8 cellular contexts compared by ENCODE assay signal in genomic region chr7:150631084-150631824, GRCh38. TPM values are rescaled to one million over a fixed set of nuclear protein-coding genes. Genes with fewer than 3 reads are reported as not detected.
DNase-seq lines count a peak whose midpoint lies in the region; ATAC-seq and TF ChIP-seq lines count a peak whose summit lies in the region.

No MANE protein-coding gene starts in this region.

- H3K4me1 ChIP-seq in breast epithelium: no peaks in the 10 kb centered on the region

- no peaks in the 10 kb centered on the region for H3K36me3 ChIP-seq in breast epithelium

- no peaks in the 10 kb centered on the region for H3K9me3 ChIP-seq in breast epithelium

- intact Hi-C loops in breast epithelium (cut with DNase I; ENCODE audit: low total_unique reads) (no loop called here), MCF 10A (cut with micrococcal nuclease) (no loop called here), natural killer cell (cut with micrococcal nuclease) (loop anchor here (5.0 kb wide), 3 partner anchors 56 to 126 kb away; partner anchors contain the start of genes GIMAP2 and GIMAP4)

- POLR2A ChIA-PET in MCF 10A (lab: Yijun Ruan, JAX): interaction anchor here (0.7 kb wide), 1 partner anchor 37 kb away, joined by 3 read pairs; no protein-coding TSS in a partner anchor
- POLR2A ChIA-PET in activated naive CD8-positive, alpha-beta T cell treated with anti-CD3 and anti-CD28 coated beads, Interleukin-2, amount 10 ng/mL, durations not matched to agents 7 days and 5 days (lab: Charles Lee): interaction anchor here (0.6 to 3.4 kb wide), 18 partner anchors 9 to 181 kb away, joined by 3 to 26 read pairs (median 4); partner anchors contain the start of genes GIMAP1, GIMAP2, GIMAP4 and GIMAP5

- no TSS peak for BruUV-seq in MCF 10A (replicated peaks; lab: Mats Ljungman, UMichigan)

- no peak for TF ChIP-seq POLR2A in breast epithelium (IDR thresholded peaks at IDR 0.05)

- peak; percentile 87 for ATAC-seq in activated naive CD8-positive, alpha-beta T cell treated with anti-CD3 and anti-CD28 coated beads, Interleukin-2, amount 10 ng/mL, durations not matched to agents 7 days and 5 days (ENCODE audit: low read depth)
- peak; percentile 43 to 59 (median 58) for ATAC-seq in natural killer cell

- no peak for DNase-seq in breast epithelium (ENCODE audit: low spot score in 2 of 2)
- DNase-seq in MCF 10A (ENCODE audit: unreplicated experiment): no peak
- peak; percentile 56 for DNase-seq in activated naive CD8-positive, alpha-beta T cell treated with anti-CD3 and anti-CD28 coated beads, Interleukin-2, amount 10 ng/mL, durations not matched to agents 7 days and 5 days
- no peak for DNase-seq in natural killer cell
- no peak for DNase-seq in cerebellar cortex (ENCODE audit: low spot score)
- DNase-seq in inferior parietal cortex (ENCODE audit: extremely low spot score): no peak
- DNase-seq in NCI-H2107 (lab: John Stamatoyannopoulos, UW): no peak
- DNase-seq in HUDEP-2 (lab: John Stamatoyannopoulos, UW; ENCODE audit: unreplicated experiment in 76 of 76): no peak

- H3K27ac Mint-ChIP-seq in MCF 10A (ENCODE audit: low read depth, unreplicated experiment): no peak overlapping the region
- peak overlapping the region; percentile 94 for H3K27ac Mint-ChIP-seq in activated naive CD8-positive, alpha-beta T cell treated with anti-CD3 and anti-CD28 coated beads, Interleukin-2, amount 10 ng/mL, durations not matched to agents 7 days and 5 days
- H3K27ac Mint-ChIP-seq in natural killer cell: peak overlapping the region; percentile 72 to 93

- H3K4me3 ChIP-seq in breast epithelium: peak overlapping the region; percentile 35 to 62 (median 37)

- H3K27ac ChIP-seq in breast epithelium: peak overlapping the region; percentile 65 to 78

- H3K36me3 Mint-ChIP-seq in MCF 10A (ENCODE audit: insufficient read depth, unreplicated experiment) (no peaks in the 10 kb centered on the region), natural killer cell (peaks cover 7% of the 10 kb centered on the region)
- peaks cover 67% of the 10 kb centered on the region for H3K36me3 Mint-ChIP-seq in activated naive CD8-positive, alpha-beta T cell treated with anti-CD3 and anti-CD28 coated beads, Interleukin-2, amount 10 ng/mL, durations not matched to agents 7 days and 5 days

- no peaks in the 10 kb centered on the region for H3K27me3 Mint-ChIP-seq in MCF 10A (ENCODE audit: insufficient read depth, unreplicated experiment)
- no peaks in the 10 kb centered on the region for H3K27me3 Mint-ChIP-seq in activated naive CD8-positive, alpha-beta T cell treated with anti-CD3 and anti-CD28 coated beads, Interleukin-2, amount 10 ng/mL, durations not matched to agents 7 days and 5 days
- H3K27me3 Mint-ChIP-seq in natural killer cell (ENCODE audit: low read depth in 2 of 2): no peaks in the 10 kb centered on the region

- no peaks in the 10 kb centered on the region for H3K9me3 Mint-ChIP-seq in MCF 10A (ENCODE audit: unreplicated experiment)
- H3K9me3 Mint-ChIP-seq in activated naive CD8-positive, alpha-beta T cell treated with anti-CD3 and anti-CD28 coated beads, Interleukin-2, amount 10 ng/mL, durations not matched to agents 7 days and 5 days: peaks cover 10% of the 10 kb centered on the region
- peaks cover 0 to 3% of the 10 kb centered on the region in 2 donors for H3K9me3 Mint-ChIP-seq in natural killer cell

- H3K4me1 Mint-ChIP-seq in MCF 10A (ENCODE audit: insufficient read depth, unreplicated experiment) (no peaks in the 10 kb centered on the region), natural killer cell (peaks cover 61 to 86% of the 10 kb centered on the region in 2 donors)
- peaks cover 55% of the 10 kb centered on the region for H3K4me1 Mint-ChIP-seq in activated naive CD8-positive, alpha-beta T cell treated with anti-CD3 and anti-CD28 coated beads, Interleukin-2, amount 10 ng/mL, durations not matched to agents 7 days and 5 days

- CTCF ChIA-PET in MCF 10A (lab: Yijun Ruan, JAX): no interaction called here

- H3K4me3 Mint-ChIP-seq in MCF 10A (ENCODE audit: unreplicated experiment) (no peak overlapping the region), natural killer cell (peak overlapping the region; percentile 86)
- H3K4me3 Mint-ChIP-seq in activated naive CD8-positive, alpha-beta T cell treated with anti-CD3 and anti-CD28 coated beads, Interleukin-2, amount 10 ng/mL, durations not matched to agents 7 days and 5 days: peak overlapping the region; percentile 93

- H3K27me3 ChIP-seq in breast epithelium: no peaks in the 10 kb centered on the region

- TF ChIP-seq CTCF in breast epithelium (IDR thresholded peaks at IDR 0.05): no peak
- TF ChIP-seq CTCF in MCF 10A (IDR thresholded peaks at IDR 0.05; ENCODE audit: unreplicated experiment): no peak
- TF ChIP-seq CTCF in natural killer cell (IDR thresholded peaks at IDR 0.05): no peak

RNA-seq across cellular contexts. Expression of gene GIMAP6, which starts 0.9 kb away (rescaled TPM):
- total RNA-seq in breast epithelium: 10 to 100 TPM; 13.3 to 35.2 (median 28.2) TPM
- total RNA-seq in MCF 10A (2022): not detected in 2 replicates
- 100 to 1,000 TPM; 124 to 130 TPM for total RNA-seq in activated naive CD8-positive, alpha-beta T cell treated with anti-CD3 and anti-CD28 coated beads, Interleukin-2, amount 10 ng/mL, durations not matched to agents 7 days and 5 days
- 100 to 1,000 TPM in 1 of 3 donors, 10 to 100 TPM in 2; 39.7 to 100 (median 51.9) TPM for total RNA-seq in natural killer cell

RNA-seq across cellular contexts. Expression of gene GIMAP2, which starts 54.3 kb away (rescaled TPM):
- 10 to 100 TPM in 2 of 3 donors, 1 to 10 TPM in 1; 9.2 to 18.2 (median 10.7) TPM for total RNA-seq in breast epithelium
- not detected in 2 replicates for total RNA-seq in MCF 10A (2022)
- 100 to 1,000 TPM; 139 to 140 TPM for total RNA-seq in activated naive CD8-positive, alpha-beta T cell treated with anti-CD3 and anti-CD28 coated beads, Interleukin-2, amount 10 ng/mL, durations not matched to agents 7 days and 5 days
- 10 to 100 TPM; 47.5 to 77.5 (median 61.0) TPM for total RNA-seq in natural killer cell

Comparison
In these comparisons a context has a peak if more than half of its experiments do, and no peak if none do; other contexts are left out.
1. RNA of gene GIMAP6, which starts 0.9 kb away (total RNA-seq): 124 to 130 TPM in activated naive CD8-positive, alpha-beta T cell treated with anti-CD3 and anti-CD28 coated beads, Interleukin-2, amount 10 ng/mL, durations not matched to agents 7 days and 5 days, 39.7 to 100 TPM in natural killer cell and 13.3 to 35.2 TPM in breast epithelium; not detected in MCF 10A; every median in the first group is over 10 times any median in the second.